ENCODE assay signal across 1 cellular context in the genomic region with DNA sequence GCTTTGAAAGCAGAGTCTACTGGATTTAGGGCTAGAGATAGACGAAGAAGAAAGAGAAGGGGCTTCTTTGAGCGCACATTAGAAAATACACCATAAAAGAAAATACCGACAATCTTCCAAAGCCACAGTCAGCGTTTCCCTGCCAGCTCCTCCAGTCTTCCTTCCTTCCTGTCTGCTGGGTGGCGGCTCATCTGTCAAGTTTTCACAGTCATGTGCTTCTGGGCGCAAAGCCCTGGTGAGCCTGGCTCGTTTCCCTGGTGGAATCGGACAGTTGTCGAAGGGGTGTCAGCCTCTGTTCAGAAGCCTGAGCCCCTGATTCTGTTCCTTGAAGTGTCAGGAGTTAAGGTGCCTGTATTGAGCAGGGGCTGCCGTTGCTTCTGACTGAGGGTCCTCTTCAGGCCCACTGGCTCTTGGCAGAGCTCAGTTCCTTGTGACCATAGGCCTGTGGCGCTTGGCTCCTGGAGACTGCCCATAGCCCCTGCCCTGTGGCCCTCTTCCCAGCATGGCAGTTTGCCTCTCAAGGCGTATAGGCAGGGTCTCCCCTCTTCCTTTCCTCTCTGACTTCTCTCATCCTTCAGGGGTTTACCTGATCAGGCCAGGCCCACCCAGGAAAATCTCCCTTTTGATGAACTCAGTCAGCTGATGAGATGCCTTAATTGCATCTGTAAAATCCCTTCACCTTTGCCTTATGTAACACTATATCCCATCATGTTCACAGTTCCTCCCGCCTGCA.
TF ChIP-seq lines count a peak whose summit lies in the region.

No MANE protein-coding gene starts in this region.

TF ChIP-seq in IMR-90, 13 proteins besides CTCF, POLR2A, EP300 and RAD21:
- no peak for TF ChIP-seq RFX5 (IDR thresholded peaks at IDR 0.05; ENCODE audit: low read depth, low read length)
